8 cellular contexts compared by ENCODE assay signal in genomic region chr16:16073884-16074781, GRCh38.
A peak's percentile ranks its signal among the peaks of the same experiment; 100 is the strongest.
DNase-seq lines count a peak whose midpoint lies in the region; ATAC-seq and TF ChIP-seq lines count a peak whose summit lies in the region.

No MANE protein-coding gene starts in this region.

- H3K79me2 ChIP-seq in HCT116 (ENCODE audit: insufficient read depth, low read length) (no peaks in the 10 kb centered on the region; the same call in 1 of the 2 replicates), smooth muscle cell (ENCODE audit: low read depth) (no peaks in the 10 kb centered on the region)

- peak overlapping the region; percentile 24 for H3K4me2 ChIP-seq in HCT116 (ENCODE audit: low read length)
- H3K4me2 ChIP-seq in smooth muscle cell, result peak overlapping the region; percentile 47

- POLR2A ChIA-PET in HCT116 (lab: Charles Lee), result no interaction called here

- BruUV-seq in HCT116 (replicated peaks; lab: Mats Ljungman, UMichigan), result no TSS peak

- TF ChIP-seq CTCF in HCT116 (IDR thresholded peaks at IDR 0.05 in 2 of 3, conservative IDR thresholded peaks at IDR 0.05 in 1 of 3; ENCODE audit: borderline replicate concordance in 1 of 3, insufficient read depth in 1 of 3, low read depth in 2 of 3, low read length in 2 of 3) (no peak), smooth muscle cell (IDR thresholded peaks at IDR 0.05; ENCODE audit: borderline replicate concordance, insufficient read depth, poor library complexity, severe bottlenecking) (no peak)

- no peaks in the 10 kb centered on the region for H3K9me3 ChIP-seq in HCT116 (ENCODE audit: control insufficient read depth in 1 of 2, insufficient read depth in 1 of 2, low read depth in 1 of 2, low read length in 2 of 2)
- H3K9me3 ChIP-seq in right cardiac atrium (ENCODE audit: control insufficient read depth, low read length), result no peaks in the 10 kb centered on the region
- no peaks in the 10 kb centered on the region for H3K9me3 ChIP-seq in smooth muscle cell (replicated peaks; ENCODE audit: low read depth)

- no peak for TF ChIP-seq RAD21 in HCT116 (IDR thresholded peaks at IDR 0.05; ENCODE audit: low read depth)

- no peaks in the 10 kb centered on the region for H3F3A ChIP-seq in smooth muscle cell (ENCODE audit: low read depth)

- H3K36me3 ChIP-seq in HCT116 (ENCODE audit: control insufficient read depth in 1 of 2, insufficient read depth in 2 of 2, low read length in 2 of 2), result peaks cover 35 to 37% of the 10 kb centered on the region in 2 experiments
- H3K36me3 ChIP-seq in smooth muscle cell (ENCODE audit: low read depth), result no peaks in the 10 kb centered on the region

- TF ChIP-seq POLR2A in HCT116 (IDR thresholded peaks at IDR 0.05; ENCODE audit: borderline replicate concordance, extremely low read depth, insufficient read depth, insufficient read length), result no peak

- intact Hi-C loops in HCT116 (cut with micrococcal nuclease), result no loop called here
- intact Hi-C loops in right cardiac atrium (cut with DNase I), result no loop called here

- H2AFZ ChIP-seq in HCT116 (ENCODE audit: low read depth, low read length, poor library complexity, severe bottlenecking) (no peak overlapping the region), smooth muscle cell (ENCODE audit: low read depth) (no peak overlapping the region)

- no peaks in the 10 kb centered on the region for H3K27me3 ChIP-seq in HCT116 (ENCODE audit: insufficient read depth, low read length)
- H3K27me3 ChIP-seq in right cardiac atrium (ENCODE audit: control insufficient read depth, insufficient read depth), result no peaks in the 10 kb centered on the region
- no peaks in the 10 kb centered on the region for H3K27me3 ChIP-seq in smooth muscle cell (ENCODE audit: low read depth)

- peak overlapping the region; percentile 54 for H3K27ac ChIP-seq in HCT116 (ENCODE audit: low read depth, low read length)
- no peak overlapping the region for H3K27ac ChIP-seq in right cardiac atrium (ENCODE audit: low read length)
- no peak overlapping the region for H3K27ac ChIP-seq in smooth muscle cell (ENCODE audit: low read depth)

- H3K9me2 ChIP-seq in HCT116 (ENCODE audit: insufficient read depth), result no peaks in the 10 kb centered on the region

- 57% methylated on average over 19 of the region's 19 CpGs for WGBS in right cardiac atrium
- WGBS in smooth muscle cell (ENCODE audit: low lambda C conversion rate), result 59% methylated on average over 19 of the region's 19 CpGs

- H3K4me1 ChIP-seq in HCT116 (ENCODE audit: control insufficient read depth in 1 of 2, insufficient read depth in 2 of 2, low read length in 2 of 2) (peaks cover 5 to 19% of the 10 kb centered on the region in 2 experiments), right cardiac atrium (ENCODE audit: control insufficient read depth, insufficient read depth, low read length) (peaks cover 3% of the 10 kb centered on the region), smooth muscle cell (ENCODE audit: low read depth) (peaks cover 8% of the 10 kb centered on the region)

- CTCF ChIA-PET in HCT116 (lab: Charles Lee), result no interaction called here

- RAD21 ChIA-PET in HCT116 (lab: Charles Lee; ENCODE audit: low non-redundant PET in 1 of 2, low total read pairs in 2 of 2, uncharacterized antibody in 2 of 2, unreplicated experiment in 2 of 2), result interaction anchor here in 1 of 2 experiments (0.7 kb wide), 1 partner anchor 138 kb away, joined by 3 read pairs; no protein-coding TSS in a partner anchor

- 0 out of 2 replicates have a peak, but pooled peaks cover 3% of the 10 kb centered on the region for H4K20me1 ChIP-seq in HCT116 (ENCODE audit: insufficient read depth)
- H4K20me1 ChIP-seq in smooth muscle cell (ENCODE audit: low read depth), result no peaks in the 10 kb centered on the region

- no peak overlapping the region for H3K4me3 ChIP-seq in HCT116 (replicated peaks in 1 of 2; ENCODE audit: low read depth in 1 of 2, low read length in 2 of 2)
- H3K4me3 ChIP-seq in right cardiac atrium (ENCODE audit: low read length), result no peak overlapping the region
- H3K4me3 ChIP-seq in smooth muscle cell, result no peak overlapping the region

- ATAC-seq in HCT116 (peak; percentile 78), right cardiac atrium (peak; percentile 50 to 62), HG03095 (IDR thresholded peaks at IDR 0.05; ENCODE audit: unreplicated experiment) (no peak), HG03520 (IDR thresholded peaks at IDR 0.05; ENCODE audit: unreplicated experiment) (no peak)

- DNase-seq in HCT116 (ENCODE audit: low read depth, low spot score), result no peak
- peak; percentile 56 for DNase-seq in SKM-1 (lab: John Stamatoyannopoulos, UW; ENCODE audit: unreplicated experiment)
- peak in 1 of 3 donors; percentile 67 for DNase-seq in right cardiac atrium
- DNase-seq in smooth muscle cell (lab: John Stamatoyannopoulos, UW; ENCODE audit: unreplicated experiment), result no peak
- DNase-seq in hypothalamus (lab: John Stamatoyannopoulos, UW), result no peak
- no peak for DNase-seq in stimulated activated CD4-positive, alpha-beta T cell treated with anti-CD3 and anti-CD28 coated beads, Interleukin-1b, Interleukin-23, amount 100 ng/mL, for 48 hours

- H3K9ac ChIP-seq in HCT116 (ENCODE audit: low read length) (no peak overlapping the region), smooth muscle cell (ENCODE audit: low read depth) (no peak overlapping the region)

TF ChIP-seq in HCT116, 20 proteins besides CTCF, POLR2A, EP300 and RAD21:
- no peak for TF ChIP-seq EZH2phosphoT487 (IDR thresholded peaks at IDR 0.05; ENCODE audit: borderline replicate concordance)
- TF ChIP-seq JUND (IDR thresholded peaks at IDR 0.05), result no peak
- TF ChIP-seq TCF7L2 (IDR thresholded peaks at IDR 0.05; ENCODE audit: borderline replicate concordance, extremely low read depth, insufficient read depth, insufficient read length), result no peak
- no peak for TF ChIP-seq ZFX (IDR thresholded peaks at IDR 0.05)
- TF ChIP-seq CBX3 (IDR thresholded peaks at IDR 0.05; ENCODE audit: low read depth), result no peak
- no peak for TF ChIP-seq YY1 (IDR thresholded peaks at IDR 0.05; ENCODE audit: extremely low read depth, insufficient replicate concordance, low read depth, low read length)
- TF ChIP-seq EZH2 (IDR thresholded peaks at IDR 0.05), result no peak
- TF ChIP-seq EGR1 (IDR thresholded peaks at IDR 0.05; ENCODE audit: low read depth), result no peak
- TF ChIP-seq SP1 (IDR thresholded peaks at IDR 0.05; ENCODE audit: low read depth), result no peak
- no peak for TF ChIP-seq ATF3 (IDR thresholded peaks at IDR 0.05)
- TF ChIP-seq, protein P1, sequence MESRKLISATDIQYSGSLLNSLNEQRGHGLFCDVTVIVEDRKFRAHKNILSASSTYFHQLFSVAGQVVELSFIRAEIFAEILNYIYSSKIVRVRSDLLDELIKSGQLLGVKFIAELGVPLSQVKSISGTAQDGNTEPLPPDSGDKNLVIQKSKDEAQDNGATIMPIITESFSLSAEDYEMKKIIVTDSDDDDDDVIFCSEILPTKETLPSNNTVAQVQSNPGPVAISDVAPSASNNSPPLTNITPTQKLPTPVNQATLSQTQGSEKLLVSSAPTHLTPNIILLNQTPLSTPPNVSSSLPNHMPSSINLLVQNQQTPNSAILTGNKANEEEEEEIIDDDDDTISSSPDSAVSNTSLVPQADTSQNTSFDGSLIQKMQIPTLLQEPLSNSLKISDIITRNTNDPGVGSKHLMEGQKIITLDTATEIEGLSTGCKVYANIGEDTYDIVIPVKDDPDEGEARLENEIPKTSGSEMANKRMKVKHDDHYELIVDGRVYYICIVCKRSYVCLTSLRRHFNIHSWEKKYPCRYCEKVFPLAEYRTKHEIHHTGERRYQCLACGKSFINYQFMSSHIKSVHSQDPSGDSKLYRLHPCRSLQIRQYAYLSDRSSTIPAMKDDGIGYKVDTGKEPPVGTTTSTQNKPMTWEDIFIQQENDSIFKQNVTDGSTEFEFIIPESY (IDR thresholded peaks at IDR 0.05; ENCODE audit: extremely low read depth, insufficient replicate concordance, low read length), result no peak
- no peak for TF ChIP-seq ZNF274 (IDR thresholded peaks at IDR 0.05; ENCODE audit: low read depth, low read length)
- TF ChIP-seq ELF1 (IDR thresholded peaks at IDR 0.05; ENCODE audit: borderline replicate concordance, low read depth), result no peak
- TF ChIP-seq FOSL1 (IDR thresholded peaks at IDR 0.05; ENCODE audit: low read depth), result no peak

Comparison
In these comparisons a context has a peak if more than half of its experiments do, and no peak if none do; other contexts are left out.
1. ATAC-seq: peak in HCT116 (single experiment) and right cardiac atrium (2 of 2); none in HG03095 (single experiment) and HG03520 (single experiment).